Comparison of ENCODE assay signal across 8 cellular contexts in genomic region chr19:36060430-36060829, GRCh38. TPM values are rescaled to one million over a fixed set of nuclear protein-coding genes. Genes with fewer than 3 reads are reported as not detected.
A peak's percentile ranks its signal among the peaks of the same experiment; 100 is the strongest.
DNase-seq lines count a peak whose midpoint lies in the region; ATAC-seq and TF ChIP-seq lines count a peak whose summit lies in the region.

No MANE protein-coding gene starts in this region.

- no peaks in the 10 kb centered on the region for H3K27me3 ChIP-seq in cardiac muscle cell

- peaks cover 6% of the 10 kb centered on the region for H3K36me3 Mint-ChIP-seq in activated naive CD8-positive, alpha-beta T cell treated with anti-CD3 and anti-CD28 coated beads for 36 hours
- peaks cover 36% of the 10 kb centered on the region for H3K36me3 Mint-ChIP-seq in activated CD8-positive, alpha-beta memory T cell treated with anti-CD3 and anti-CD28 coated beads, Interleukin-2, amount 10 ng/mL, durations not matched to agents 7 days and 5 days

- H3K9me3 ChIP-seq in cardiac muscle cell (ENCODE audit: low read depth) = no peaks in the 10 kb centered on the region

- no peaks in the 10 kb centered on the region for H3K4me1 ChIP-seq in cardiac muscle cell (ENCODE audit: low read depth)

- peak; percentile 91 for ATAC-seq in sciatic nerve
- ATAC-seq in activated CD8-positive, alpha-beta memory T cell treated with anti-CD3 and anti-CD28 coated beads, Interleukin-2, amount 10 ng/mL, durations not matched to agents 7 days and 5 days = no peak

- no peak overlapping the region for H3K27ac Mint-ChIP-seq in activated naive CD8-positive, alpha-beta T cell treated with anti-CD3 and anti-CD28 coated beads for 36 hours
- no peak overlapping the region for H3K27ac Mint-ChIP-seq in activated CD8-positive, alpha-beta memory T cell treated with anti-CD3 and anti-CD28 coated beads, Interleukin-2, amount 10 ng/mL, durations not matched to agents 7 days and 5 days

- H3K27ac ChIP-seq in cardiac muscle cell = no peak overlapping the region

- no peak overlapping the region for H3K4me3 Mint-ChIP-seq in activated naive CD8-positive, alpha-beta T cell treated with anti-CD3 and anti-CD28 coated beads for 36 hours
- H3K4me3 Mint-ChIP-seq in activated CD8-positive, alpha-beta memory T cell treated with anti-CD3 and anti-CD28 coated beads, Interleukin-2, amount 10 ng/mL, durations not matched to agents 7 days and 5 days = no peak overlapping the region

- DNase-seq in Daoy (ENCODE audit: low read depth) = peak; percentile 46
- DNase-seq in activated naive CD8-positive, alpha-beta T cell treated with anti-CD3 and anti-CD28 coated beads for 36 hours = peak; percentile 14
- DNase-seq in cardiac muscle cell (ENCODE audit: low read depth in 1 of 2, low spot score in 1 of 2) = peak; percentile 70 to 80
- DNase-seq in sciatic nerve (ENCODE audit: low spot score) = peak; percentile 81
- no peak for DNase-seq in NCI-H1436 treated with DMSO at 0.1 percent for 48 hours (lab: John Stamatoyannopoulos, UW)
- DNase-seq in DMS153 (lab: John Stamatoyannopoulos, UW) = no peak
- DNase-seq in activated CD8-positive, alpha-beta memory T cell treated with anti-CD3 and anti-CD28 coated beads, Interleukin-2, amount 10 ng/mL, durations not matched to agents 7 days and 5 days = no peak

- peaks cover 9% of the 10 kb centered on the region for H3K4me1 Mint-ChIP-seq in activated naive CD8-positive, alpha-beta T cell treated with anti-CD3 and anti-CD28 coated beads for 36 hours
- H3K4me1 Mint-ChIP-seq in activated CD8-positive, alpha-beta memory T cell treated with anti-CD3 and anti-CD28 coated beads, Interleukin-2, amount 10 ng/mL, durations not matched to agents 7 days and 5 days = peaks cover 26% of the 10 kb centered on the region

- H3K36me3 ChIP-seq in cardiac muscle cell = no peaks in the 10 kb centered on the region

- no peaks in the 10 kb centered on the region for H3K9me3 Mint-ChIP-seq in activated naive CD8-positive, alpha-beta T cell treated with anti-CD3 and anti-CD28 coated beads for 36 hours
- H3K9me3 Mint-ChIP-seq in activated CD8-positive, alpha-beta memory T cell treated with anti-CD3 and anti-CD28 coated beads, Interleukin-2, amount 10 ng/mL, durations not matched to agents 7 days and 5 days (ENCODE audit: low read depth) = no peaks in the 10 kb centered on the region

- TF ChIP-seq CTCF in LNCAP (IDR thresholded peaks at IDR 0.05) (peak; percentile 39; the same call in 1 of the 2 replicates), cardiac muscle cell (IDR thresholded peaks at IDR 0.05; ENCODE audit: low read depth, low read length) (peak; percentile 70)

- H3K4me3 ChIP-seq in cardiac muscle cell = no peak overlapping the region

- CTCF ChIA-PET in activated CD8-positive, alpha-beta memory T cell treated with anti-CD3 and anti-CD28 coated beads, Interleukin-2, amount 10 ng/mL, durations not matched to agents 7 days and 5 days (lab: Charles Lee) = interaction anchor here (0.8 to 1.7 kb wide), 3 partner anchors 58 to 109 kb away, joined by 3 to 8 read pairs (median 5); no protein-coding TSS in a partner anchor

- intact Hi-C loops in sciatic nerve (cut with DNase I) = loop anchor here (10.0 kb wide), 1 partner anchor 54 kb away; the partner anchor contains the start of genes OVOL3, POLR2I and TBCB

- H3K27me3 Mint-ChIP-seq in activated naive CD8-positive, alpha-beta T cell treated with anti-CD3 and anti-CD28 coated beads for 36 hours = no peaks in the 10 kb centered on the region
- H3K27me3 Mint-ChIP-seq in activated CD8-positive, alpha-beta memory T cell treated with anti-CD3 and anti-CD28 coated beads, Interleukin-2, amount 10 ng/mL, durations not matched to agents 7 days and 5 days = no peaks in the 10 kb centered on the region

RNA-seq across cellular contexts. Expression of gene WDR62, which starts 5.7 kb away (rescaled TPM):
- 14.6 and 19.8 TPM in 2 replicates for total RNA-seq in Daoy (2014; rRNA removed; shearing (Covaris generic))
- 10 to 100 TPM; 19.1 to 20.4 TPM for total RNA-seq in activated naive CD8-positive, alpha-beta T cell treated with anti-CD3 and anti-CD28 coated beads for 36 hours
- total RNA-seq in cardiac muscle cell (3.9 and 13.4 TPM in 2 replicates), sciatic nerve (1.2 TPM)
- 2.1 and 9.1 TPM in 2 replicates for polyA plus RNA-seq in cardiac muscle cell
- total RNA-seq in activated CD8-positive, alpha-beta memory T cell treated with anti-CD3 and anti-CD28 coated beads, Interleukin-2, amount 10 ng/mL, durations not matched to agents 7 days and 5 days = 10 to 100 TPM; 34.5 to 46.0 TPM

RNA-seq across cellular contexts. Expression of gene THAP8, which starts 6.3 kb away (rescaled TPM):
- 0.54 and 0.86 TPM in 2 replicates for total RNA-seq in Daoy (2014; rRNA removed; shearing (Covaris generic))
- total RNA-seq in activated naive CD8-positive, alpha-beta T cell treated with anti-CD3 and anti-CD28 coated beads for 36 hours = 1 to 10 TPM; 2.4 to 2.7 TPM
- 18.9 and 37.0 TPM in 2 replicates for total RNA-seq in cardiac muscle cell
- 24.8 and 32.5 TPM in 2 replicates for polyA plus RNA-seq in cardiac muscle cell
- 10.5 TPM for total RNA-seq in sciatic nerve
- 1 to 10 TPM; 2.4 to 4.2 TPM for total RNA-seq in activated CD8-positive, alpha-beta memory T cell treated with anti-CD3 and anti-CD28 coated beads, Interleukin-2, amount 10 ng/mL, durations not matched to agents 7 days and 5 days

RNA-seq across cellular contexts. Expression of gene CLIP3, which starts 27.8 kb away (rescaled TPM):
- total RNA-seq in Daoy (2014; rRNA removed; shearing (Covaris generic)) = 0.69 and 1.0 TPM in 2 replicates
- total RNA-seq in activated naive CD8-positive, alpha-beta T cell treated with anti-CD3 and anti-CD28 coated beads for 36 hours = under 1 TPM; 0.25 to 0.60 TPM
- total RNA-seq in cardiac muscle cell (7.1 and 10.9 TPM in 2 replicates), sciatic nerve (72.8 TPM)
- 18.9 and 26.4 TPM in 2 replicates for polyA plus RNA-seq in cardiac muscle cell
- total RNA-seq in activated CD8-positive, alpha-beta memory T cell treated with anti-CD3 and anti-CD28 coated beads, Interleukin-2, amount 10 ng/mL, durations not matched to agents 7 days and 5 days = 1 to 10 TPM in 1 of 2 experiments, under 1 TPM in 1; 0.98 to 1.1 TPM

RNA-seq across cellular contexts. Expression of gene ALKBH6, which starts 46.4 kb away (rescaled TPM):
- total RNA-seq in Daoy (2014; rRNA removed; shearing (Covaris generic)) = 15.4 and 32.2 TPM in 2 replicates
- 10 to 100 TPM; 35.0 to 35.5 TPM for total RNA-seq in activated naive CD8-positive, alpha-beta T cell treated with anti-CD3 and anti-CD28 coated beads for 36 hours
- total RNA-seq in cardiac muscle cell (52.2 and 79.0 TPM in 2 replicates), sciatic nerve (22.8 TPM)
- polyA plus RNA-seq in cardiac muscle cell = 39.6 and 66.9 TPM in 2 replicates
- total RNA-seq in activated CD8-positive, alpha-beta memory T cell treated with anti-CD3 and anti-CD28 coated beads, Interleukin-2, amount 10 ng/mL, durations not matched to agents 7 days and 5 days = 10 to 100 TPM; 41.0 to 44.7 TPM

RNA-seq across cellular contexts. Expression of gene OVOL3, which starts 50.5 kb away (rescaled TPM):
- not detected in 2 replicates for total RNA-seq in Daoy (2014; rRNA removed; shearing (Covaris generic))
- not detected for total RNA-seq in activated naive CD8-positive, alpha-beta T cell treated with anti-CD3 and anti-CD28 coated beads for 36 hours
- total RNA-seq in cardiac muscle cell = not detected in 2 replicates
- polyA plus RNA-seq in cardiac muscle cell = 0.36 TPM in 1 of 2 replicates, not detected in the other
- total RNA-seq in sciatic nerve = not detected
- not detected for total RNA-seq in activated CD8-positive, alpha-beta memory T cell treated with anti-CD3 and anti-CD28 coated beads, Interleukin-2, amount 10 ng/mL, durations not matched to agents 7 days and 5 days

Comparison
In these comparisons a context has a peak if more than half of its experiments do, and no peak if none do; other contexts are left out.
1. DNase-seq: peak in Daoy (single experiment), activated naive CD8-positive, alpha-beta T cell treated with anti-CD3 and anti-CD28 coated beads for 36 hours (single experiment), cardiac muscle cell (2 of 2) and sciatic nerve (single experiment); none in NCI-H1436 treated with DMSO at 0.1 percent for 48 hours (single experiment), DMS153 (single experiment) and activated CD8-positive, alpha-beta memory T cell treated with anti-CD3 and anti-CD28 coated beads, Interleukin-2, amount 10 ng/mL, durations not matched to agents 7 days and 5 days (single experiment).